In the genomic region with DNA sequence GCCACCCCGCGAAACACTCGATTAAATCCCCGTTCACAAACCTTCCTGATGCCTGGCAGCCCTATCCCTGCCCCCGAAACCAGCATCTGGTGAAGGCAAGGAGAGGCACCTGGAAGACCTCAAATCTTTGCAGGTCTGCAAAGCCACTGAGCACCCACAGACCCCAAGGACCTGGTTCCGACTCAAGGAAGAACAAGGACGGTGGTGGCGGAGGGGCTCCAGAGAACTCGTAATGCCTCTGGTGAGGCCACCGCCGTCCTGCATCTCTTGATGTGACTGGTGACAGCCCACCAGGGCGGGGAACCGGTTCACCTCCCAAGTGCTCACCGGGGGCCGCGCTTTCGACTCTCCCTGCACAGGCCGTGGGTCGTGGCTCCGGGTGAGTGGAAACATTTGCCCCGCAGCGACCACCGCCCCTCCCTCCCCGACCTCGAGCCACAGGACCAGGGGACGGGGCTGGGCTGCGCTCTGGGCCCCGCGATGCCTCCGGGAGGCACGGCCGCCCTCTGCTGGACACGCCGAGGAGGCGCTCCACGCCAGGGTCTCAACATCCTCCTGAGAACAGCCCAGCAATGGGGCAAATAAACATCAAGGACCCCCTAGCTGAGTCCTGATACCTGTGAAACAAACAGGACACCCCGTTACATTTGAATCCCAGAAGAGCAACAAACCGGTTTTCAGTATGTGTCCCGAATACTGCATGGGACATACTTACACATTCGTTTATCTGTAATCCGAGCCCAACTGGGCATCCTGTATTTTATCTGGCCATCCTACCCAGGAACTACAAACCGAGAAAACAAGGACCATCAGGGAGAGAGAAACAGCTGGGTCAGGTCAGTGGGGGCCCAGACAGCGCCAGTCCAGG, we compare ENCODE assay signal across 9 cellular contexts. TPM values are rescaled to one million over a fixed set of nuclear protein-coding genes. Genes with fewer than 3 reads are reported as not detected.
DNase-seq lines count a peak whose midpoint lies in the region; ATAC-seq and TF ChIP-seq lines count a peak whose summit lies in the region.
"Had no signal": no experiment of that assay in that cellular context is flagged by ENCODE, and none has a peak within 500 bp of the region (broad histone marks: within the 10 kb centered on the region; RNA-seq: fewer than 3 reads in every experiment).

No MANE protein-coding gene starts in this region.

- TF ChIP-seq POLR2A in prostate gland (IDR thresholded peaks at IDR 0.05) = no peak

- H3K9me3 ChIP-seq in prostate gland = no peaks in the 10 kb centered on the region

- ATAC-seq in GM18870 (IDR thresholded peaks at IDR 0.05; ENCODE audit: unreplicated experiment) = no peak
- no peak for ATAC-seq in GM18517 (IDR thresholded peaks at IDR 0.05; ENCODE audit: unreplicated experiment)
- ATAC-seq in HG03025 (IDR thresholded peaks at IDR 0.05; ENCODE audit: low FRiP score, unreplicated experiment) = no peak

- H3K4me1 ChIP-seq in prostate gland (replicated peaks) = peaks cover 9% of the 10 kb centered on the region

- no peaks in the 10 kb centered on the region for H3K27me3 ChIP-seq in prostate gland (replicated peaks; ENCODE audit: insufficient read depth)

- 7% methylated on average over 42 of the region's 43 CpGs for WGBS in prostate gland

- H3K27ac ChIP-seq in prostate gland = peak overlapping the region; percentile 43 to 64

- TF ChIP-seq CTCF in GM12874 (IDR thresholded peaks at IDR 0.05; ENCODE audit: insufficient read depth, low read depth, low read length) (peak; percentile 88), prostate gland (IDR thresholded peaks at IDR 0.05) (peak; percentile 47 to 81 (median 55))

- no peaks in the 10 kb centered on the region for H3K36me3 ChIP-seq in prostate gland

- DNase-seq in NCI-H2171 treated with DMSO at 0.1 percent for 48 hours (lab: John Stamatoyannopoulos, UW) (peak; percentile 38), head of caudate nucleus (peak in 32 of 42 donors; percentile 31 to 82 (median 59)), prostate gland (ENCODE audit: low spot score) (no peak)
- peak; percentile 21 to 23 for DNase-seq in activated T-helper 1 cell treated with anti-CD3 and anti-CD28 coated beads, Interleukin-2, amount 50 U/mL, for 16 hours (ENCODE audit: low read depth in 1 of 2, low spot score in 1 of 2)

- H3K4me3 ChIP-seq in prostate gland = no peak overlapping the region

- intact Hi-C loops in head of caudate nucleus (cut with DNase I) (no loop called here), prostate gland (cut with DNase I) (no loop called here)

RNA-seq across cellular contexts. Expression of gene PLPP2, which starts 3.9 kb away (rescaled TPM):
- total RNA-seq in prostate gland = 10 to 100 TPM; 40.1 to 76.6 TPM
- total RNA-seq: T-helper 2 cell treated with Interferon-gamma antibody and Interleukin-4, amounts not matched to agents 100 ng/mL and 5 ng/mL, for 36 hours had no signal

RNA-seq across cellular contexts. Expression of gene MIER2, which starts 49.5 kb away (rescaled TPM):
- total RNA-seq in prostate gland = 10 to 100 TPM; 16.9 to 37.1 TPM
